8 cellular contexts compared by ENCODE assay signal in the genomic region with DNA sequence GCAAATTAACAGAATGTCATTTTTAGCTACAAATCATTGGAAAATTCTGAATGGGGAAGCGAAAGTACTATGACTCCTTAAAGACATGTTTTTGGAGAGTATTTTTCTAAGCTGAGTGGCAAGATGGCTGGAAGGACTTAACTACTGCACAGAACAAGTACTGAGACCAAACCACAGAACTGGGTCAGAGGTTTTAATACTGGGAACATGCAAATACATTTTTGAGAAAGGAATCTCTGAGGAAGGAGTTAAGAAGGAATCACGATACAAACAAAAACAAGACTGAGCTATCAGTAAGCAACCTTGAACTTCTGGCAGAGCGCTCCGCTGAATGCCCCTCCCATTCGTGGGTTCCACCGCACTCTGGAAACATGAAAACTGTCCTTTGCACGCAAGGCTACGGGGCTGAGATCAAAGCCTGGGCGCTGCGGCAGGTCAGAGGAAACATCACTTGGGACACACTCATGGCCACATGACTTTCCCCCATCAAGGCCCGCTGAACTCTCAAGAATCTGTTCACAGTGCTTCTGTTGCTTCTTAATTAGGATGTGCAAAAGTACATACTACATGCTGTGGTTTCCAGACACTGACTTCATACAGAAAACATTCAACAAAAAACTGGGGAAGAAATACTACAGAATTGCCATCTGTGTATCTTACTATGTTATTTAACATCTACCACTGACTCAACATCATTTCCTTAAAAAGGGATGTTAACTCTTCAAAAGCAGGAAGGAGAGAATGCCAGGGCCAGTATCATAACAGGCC. TPM values are rescaled to one million over a fixed set of nuclear protein-coding genes. Genes with fewer than 3 reads are reported as not detected.
DNase-seq lines count a peak whose midpoint lies in the region; ATAC-seq and TF ChIP-seq lines count a peak whose summit lies in the region.

No MANE protein-coding gene starts in this region.

- H3K9me3 ChIP-seq in fibroblast of lung (ENCODE audit: control insufficient read depth, insufficient read depth, low read depth, low read length) (no peaks in the 10 kb centered on the region), psoas muscle (no peaks in the 10 kb centered on the region)
- H3K9me3 ChIP-seq in effector memory CD4-positive, alpha-beta T cell (ENCODE audit: control insufficient read depth, low read length), result no peaks in the 10 kb centered on the region

- peak overlapping the region; percentile 68 for H2AFZ ChIP-seq in fibroblast of lung (ENCODE audit: low read length)

- H4K20me1 ChIP-seq in fibroblast of lung (ENCODE audit: control insufficient read depth, extremely low read depth, insufficient read depth, low read length), result no peaks in the 10 kb centered on the region

- H3K27ac ChIP-seq in fibroblast of lung (ENCODE audit: insufficient read depth, low read length) (peak overlapping the region; percentile 91), psoas muscle (peak overlapping the region; percentile 27)
- H3K27ac ChIP-seq in effector memory CD4-positive, alpha-beta T cell (ENCODE audit: insufficient read depth, low read length, poor library complexity, severe bottlenecking), result no peak overlapping the region

- intact Hi-C loops in psoas muscle (cut with DNase I), result no loop called here

- H3K4me3 ChIP-seq in fibroblast of lung (replicated peaks in 1 of 4; ENCODE audit: control extremely low read depth in 1 of 4, insufficient read depth in 1 of 4, low read depth in 3 of 4, low read length in 4 of 4) (peak overlapping the region; percentile 36 to 52 (median 48)), psoas muscle (peak overlapping the region; percentile 47)
- no peak overlapping the region for H3K4me3 ChIP-seq in effector memory CD4-positive, alpha-beta T cell (ENCODE audit: insufficient read depth, low read depth, low read length, poor library complexity, severe bottlenecking)

- no peaks in the 10 kb centered on the region for H3K27me3 ChIP-seq in fibroblast of lung (ENCODE audit: control insufficient read depth, insufficient read depth, low read length)
- no peaks in the 10 kb centered on the region for H3K27me3 ChIP-seq in psoas muscle (ENCODE audit: insufficient read depth in 3 of 3, low read length in 2 of 3)
- H3K27me3 ChIP-seq in effector memory CD4-positive, alpha-beta T cell (replicated peaks; ENCODE audit: control insufficient read depth, insufficient read depth, low read length, poor library complexity, severe bottlenecking), result no peaks in the 10 kb centered on the region

- peak overlapping the region; percentile 93 for H3K4me2 ChIP-seq in fibroblast of lung (ENCODE audit: extremely low read depth, insufficient read depth, low read length)

- H3K36me3 ChIP-seq in fibroblast of lung (ENCODE audit: control insufficient read depth, insufficient read depth, low read length), result no peaks in the 10 kb centered on the region
- peaks cover 0 to 20% of the 10 kb centered on the region in 2 donors for H3K36me3 ChIP-seq in psoas muscle (ENCODE audit: insufficient read depth in 1 of 2, low read depth in 1 of 2)
- peaks cover 7% of the 10 kb centered on the region for H3K36me3 ChIP-seq in effector memory CD4-positive, alpha-beta T cell (ENCODE audit: control insufficient read depth, insufficient read depth, low read length)

- H3K9ac ChIP-seq in fibroblast of lung (ENCODE audit: insufficient read depth, low read length), result peak overlapping the region; percentile 36

- H3K79me2 ChIP-seq in fibroblast of lung (ENCODE audit: control insufficient read depth, insufficient read depth, low read length), result peaks cover 8% of the 10 kb centered on the region

- ATAC-seq in GM21381 (IDR thresholded peaks at IDR 0.05; ENCODE audit: unreplicated experiment), result peak; percentile 94
- ATAC-seq in psoas muscle, result peak in 2 of 4 donors; percentile 21 to 62

- H3K4me1 ChIP-seq in fibroblast of lung (ENCODE audit: control insufficient read depth, extremely low read depth, insufficient read depth, low read length) (peaks cover 4% of the 10 kb centered on the region), psoas muscle (peaks cover 11% of the 10 kb centered on the region)
- no peaks in the 10 kb centered on the region for H3K4me1 ChIP-seq in effector memory CD4-positive, alpha-beta T cell (ENCODE audit: control insufficient read depth, insufficient read depth, low read length, poor library complexity, severe bottlenecking)

- DNase-seq in CMK (ENCODE audit: low read depth), result peak; percentile 84
- DNase-seq in HK-2 (ENCODE audit: unreplicated experiment), result peak; percentile 72
- DNase-seq in activated CD4-positive, alpha-beta T cell treated with anti-CD3 and anti-CD28 coated beads, Interleukin-2, amount 50 U/mL, for 1 hour, result peak; percentile 8
- DNase-seq in fibroblast of lung (ENCODE audit: low read depth in 2 of 2), result peak; percentile 86 to 87
- peak; percentile 47 to 51 for DNase-seq in psoas muscle
- DNase-seq in effector memory CD4-positive, alpha-beta T cell, result no peak
- no peak for DNase-seq in ecto neural progenitor cell (ENCODE audit: low spot score)

- 32 to 50% (median 39%) methylated on average over 11 of the region's 11 CpGs for WGBS in psoas muscle, 3 donors

- TF ChIP-seq CTCF in fibroblast of lung (conservative IDR thresholded peaks at IDR 0.05 in 1 of 2, IDR thresholded peaks at IDR 0.05 in 1 of 2; ENCODE audit: low read depth in 1 of 2, low read length in 2 of 2) (no peak), psoas muscle (IDR thresholded peaks at IDR 0.05) (no peak)

RNA-seq across cellular contexts. Expression of a gene that starts 27.8 kb away (rescaled TPM):
- total RNA-seq in fibroblast of lung (11.0 and 17.5 TPM in 2 replicates), psoas muscle (1 to 10 TPM; 3.4 to 4.9 (median 4.2) TPM)
- polyA plus RNA-seq in fibroblast of lung (12.1 and 16.2 TPM in 2 replicates), psoas muscle (1 to 10 TPM in 2 of 3 donors, under 1 TPM in 1; 0.87 to 1.4 (median 1.2) TPM)
- polyA plus RNA-seq in fibroblast of lung (2012), result 8.4 and 8.9 TPM in 2 replicates
- polyA minus RNA-seq in fibroblast of lung (ENCODE audit: low replicate concordance), result 21.9 and 42.7 TPM in 2 replicates

Comparison
In these comparisons a context has a peak if more than half of its experiments do, and no peak if none do; other contexts are left out.
1. DNase-seq: peak in CMK (single experiment), HK-2 (single experiment), activated CD4-positive, alpha-beta T cell treated with anti-CD3 and anti-CD28 coated beads, Interleukin-2, amount 50 U/mL, for 1 hour (single experiment), fibroblast of lung (2 of 2) and psoas muscle (2 of 2); none in effector memory CD4-positive, alpha-beta T cell (0 of 3) and ecto neural progenitor cell (single experiment).